In genomic region chr3:95923496-95924210, GRCh38 we compare ENCODE assay signal across 1 cellular context.
TF ChIP-seq lines count a peak whose summit lies in the region.

No MANE protein-coding gene starts in this region.

TF ChIP-seq in HepG2, 621 proteins besides CTCF, POLR2A, EP300 and RAD21 (continued from another document):
- TF ChIP-seq HNF1A (IDR thresholded peaks at IDR 0.05; ENCODE audit: low read depth) = no peak
- TF ChIP-seq HNF1A (CRISPR knock-in tag; IDR thresholded peaks at IDR 0.05; ENCODE audit: borderline replicate concordance) = no peak
- TF ChIP-seq ATM (IDR thresholded peaks at IDR 0.05; ENCODE audit: borderline replicate concordance) = no peak
- no peak for TF ChIP-seq ERF (CRISPR knock-in tag; IDR thresholded peaks at IDR 0.05)
- no peak for TF ChIP-seq U2AF1 (optimal IDR thresholded peaks at IDR 0.05; ENCODE audit: low read depth, low read length)
- TF ChIP-seq PTBP1 (IDR thresholded peaks at IDR 0.05; ENCODE audit: low read depth, low read length, poor library complexity, severe bottlenecking) = no peak
